Comparison of ENCODE assay signal across 40 cellular contexts in the genomic region with DNA sequence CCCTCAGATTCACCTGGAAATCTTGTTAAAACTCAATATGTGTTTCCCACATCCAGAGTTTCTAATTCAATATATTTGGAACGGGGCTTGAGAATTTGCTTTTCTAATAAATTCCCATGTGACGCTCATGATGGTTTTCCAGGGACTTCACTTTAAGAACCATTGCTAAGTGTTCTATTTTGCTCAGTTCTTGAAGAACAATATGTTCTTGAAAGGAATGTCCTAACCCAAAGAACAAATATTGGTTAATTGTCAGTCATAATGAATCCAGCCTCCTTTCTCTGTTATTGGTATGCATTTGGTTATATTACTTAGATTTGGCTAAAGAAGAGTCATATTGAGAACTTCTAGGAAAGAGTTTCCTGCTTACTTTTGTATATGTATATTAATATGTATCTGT. TPM values are rescaled to one million over a fixed set of nuclear protein-coding genes. Genes with fewer than 3 reads are reported as not detected.
"Had no signal": no experiment of that assay in that cellular context is flagged by ENCODE, and none has a peak within 500 bp of the region (broad histone marks: within the 10 kb centered on the region; RNA-seq: fewer than 3 reads in every experiment).

No MANE protein-coding gene starts in this region.

- H3K36me3 ChIP-seq: colonic mucosa, esophagus squamous epithelium, heart right ventricle, lower lobe of right lung, right lobe of liver, tibial artery, upper lobe of right lung had no signal

- H3K4me3 Mint-ChIP-seq: activated CD4-positive, alpha-beta memory T cell treated with anti-CD3 and anti-CD28 coated beads for 36 hours; activated naive CD4-positive, alpha-beta T cell treated with anti-CD3 and anti-CD28 coated beads, Interleukin-2, amount 10 ng/mL, durations not matched to agents 7 days and 5 days; activated T-cell treated with anti-CD3 and anti-CD28 coated beads, Interleukin-2, amount 50 U/mL, for 24 hours; central memory CD8-positive, alpha-beta T cell; natural killer cell treated with Interleukin-12 subunit alpha and Interleukin-12 subunit beta and Interleukin-15 and Interleukin-18, amount 100 ng/mL, for 72 hours; stimulated activated memory B cell treated with anti-CD40 and anti-IgM and Interleukin-4, amounts not matched to agents 10 μg/mL and 1 μg/mL and 100 μg/mL, for 72 hours; stimulated activated naive CD8-positive, alpha-beta T cell treated with anti-CD3 and anti-CD28 coated beads, Interleukin-15, amount 100 ng/mL, for 72 hours; T-helper 1 cell treated with Interleukin-12 subunit alpha and Interleukin-12 subunit beta and Interleukin-4 antibody, amounts not matched to agents 30 μg/mL and 1 μg/mL, for 36 hours had no signal

- H3K27me3 ChIP-seq: colonic mucosa, right lobe of liver had no signal

- H3K4me1 ChIP-seq: colonic mucosa, lower lobe of right lung, right lobe of liver, upper lobe of right lung had no signal

- FAIRE-seq: bronchial epithelial cell, endometrium, TTC549 had no signal

- H3K36me3 Mint-ChIP-seq: activated CD4-positive, alpha-beta memory T cell treated with anti-CD3 and anti-CD28 coated beads for 36 hours; activated naive CD4-positive, alpha-beta T cell treated with anti-CD3 and anti-CD28 coated beads, Interleukin-2, amount 10 ng/mL, durations not matched to agents 7 days and 5 days; natural killer cell treated with Interleukin-12 subunit alpha and Interleukin-12 subunit beta and Interleukin-15 and Interleukin-18, amount 100 ng/mL, for 72 hours; stimulated activated memory B cell treated with anti-CD40 and anti-IgM and Interleukin-4, amounts not matched to agents 10 μg/mL and 1 μg/mL and 100 μg/mL, for 72 hours had no signal

- H3K27ac ChIP-seq: colonic mucosa, epithelial cell of prostate, esophagus squamous epithelium, heart right ventricle, lower lobe of right lung, right lobe of liver, tibial artery, upper lobe of right lung, VCaP had no signal

- H3K9me3 Mint-ChIP-seq: activated CD4-positive, alpha-beta memory T cell treated with anti-CD3 and anti-CD28 coated beads for 36 hours; activated naive CD4-positive, alpha-beta T cell treated with anti-CD3 and anti-CD28 coated beads, Interleukin-2, amount 10 ng/mL, durations not matched to agents 7 days and 5 days; activated T-cell treated with anti-CD3 and anti-CD28 coated beads, Interleukin-2, amount 50 U/mL, for 24 hours; central memory CD8-positive, alpha-beta T cell; natural killer cell treated with Interleukin-12 subunit alpha and Interleukin-12 subunit beta and Interleukin-15 and Interleukin-18, amount 100 ng/mL, for 72 hours; stimulated activated memory B cell treated with anti-CD40 and anti-IgM and Interleukin-4, amounts not matched to agents 10 μg/mL and 1 μg/mL and 100 μg/mL, for 72 hours; T-helper 1 cell treated with Interleukin-12 subunit alpha and Interleukin-12 subunit beta and Interleukin-4 antibody, amounts not matched to agents 30 μg/mL and 1 μg/mL, for 36 hours had no signal

- ATAC-seq: left lobe of liver; lower lobe of right lung; natural killer cell treated with Interleukin-12 subunit alpha and Interleukin-12 subunit beta and Interleukin-15 and Interleukin-18, amount 100 ng/mL, for 72 hours; right lobe of liver; stimulated activated memory B cell treated with anti-CD40 and anti-IgM and Interleukin-4, amounts not matched to agents 10 μg/mL and 1 μg/mL and 100 μg/mL, for 72 hours; stimulated activated naive CD8-positive, alpha-beta T cell treated with anti-CD3 and anti-CD28 coated beads, Interleukin-15, amount 100 ng/mL, for 72 hours; upper lobe of right lung had no signal

- H3K4me2 ChIP-seq: smooth muscle cell had no signal

- H3K9me3 ChIP-seq: colonic mucosa, esophagus squamous epithelium, heart right ventricle, lower lobe of right lung, right lobe of liver, tibial artery, upper lobe of right lung had no signal

- H3K4me1 Mint-ChIP-seq: central memory CD8-positive, alpha-beta T cell had no signal

- H3K4me3 ChIP-seq: colonic mucosa, esophagus squamous epithelium, heart right ventricle, lower lobe of right lung, right lobe of liver, smooth muscle cell, tibial artery, upper lobe of right lung had no signal

- DNase-seq: activated CD4-positive, alpha-beta memory T cell treated with anti-CD3 and anti-CD28 coated beads for 36 hours; activated CD4-positive, alpha-beta T cell treated with anti-CD3 and anti-CD28 coated beads for 4 hours; activated CD8-positive, alpha-beta memory T cell treated with anti-CD3 and anti-CD28 coated beads, Interleukin-2, amount 50 U/mL, for 4 hours; activated gamma-delta T cell; activated naive CD4-positive, alpha-beta T cell treated with anti-CD3 and anti-CD28 coated beads, Interleukin-2, amount 10 ng/mL, durations not matched to agents 7 days and 5 days; activated T-cell treated with anti-CD3 and anti-CD28 coated beads, Interleukin-2, amount 50 U/mL, for 24 hours; anterior cingulate cortex; colonic mucosa; effector CD8-positive, alpha-beta T cell; esophagus squamous epithelium; heart right ventricle; kidney glomerular epithelial cell; lower lobe of right lung; mesenchymal stem cell; posterior cingulate gyrus; right lobe of liver; stimulated activated CD4-positive, alpha-beta T cell treated with anti-CD3 and anti-CD28 coated beads, Interleukin-1b, Interleukin-23, amount 100 ng/mL, for 48 hours; stimulated activated CD4-positive, alpha-beta T cell treated with anti-CD3 and anti-CD28 coated beads, Interleukin-4, amount 100 ng/mL, for 4 hours; stimulated activated CD8-positive, alpha-beta memory T cell treated with anti-CD3 and anti-CD28 coated beads, Interleukin-4, amount 100 ng/mL, for 48 hours; stimulated activated naive CD8-positive, alpha-beta T cell treated with anti-CD3 and anti-CD28 coated beads, Interleukin-15, amount 100 ng/mL, for 72 hours; substantia nigra; SW 1271; T-helper 9 cell; tibial artery; upper lobe of right lung had no signal

- H3K27ac Mint-ChIP-seq: activated CD4-positive, alpha-beta memory T cell treated with anti-CD3 and anti-CD28 coated beads for 36 hours; activated naive CD4-positive, alpha-beta T cell treated with anti-CD3 and anti-CD28 coated beads, Interleukin-2, amount 10 ng/mL, durations not matched to agents 7 days and 5 days; activated T-cell treated with anti-CD3 and anti-CD28 coated beads, Interleukin-2, amount 50 U/mL, for 24 hours; natural killer cell treated with Interleukin-12 subunit alpha and Interleukin-12 subunit beta and Interleukin-15 and Interleukin-18, amount 100 ng/mL, for 72 hours; stimulated activated memory B cell treated with anti-CD40 and anti-IgM and Interleukin-4, amounts not matched to agents 10 μg/mL and 1 μg/mL and 100 μg/mL, for 72 hours; stimulated activated naive CD8-positive, alpha-beta T cell treated with anti-CD3 and anti-CD28 coated beads, Interleukin-15, amount 100 ng/mL, for 72 hours; T-helper 1 cell treated with Interleukin-12 subunit alpha and Interleukin-12 subunit beta and Interleukin-4 antibody, amounts not matched to agents 30 μg/mL and 1 μg/mL, for 36 hours had no signal

RNA-seq across cellular contexts. Expression of gene PLSCR2, which starts 4.4 kb away (rescaled TPM):
- total RNA-seq: activated CD4-positive, alpha-beta memory T cell treated with anti-CD3 and anti-CD28 coated beads for 36 hours; activated CD8-positive, alpha-beta memory T cell treated with anti-CD3 and anti-CD28 coated beads for 36 hours; bronchial epithelial cell; dermis microvascular lymphatic vessel endothelial cell; esophagus squamous epithelium; heart right ventricle; left lobe of liver; mononuclear cell; natural killer cell treated with Interleukin-12 subunit alpha and Interleukin-12 subunit beta and Interleukin-15 and Interleukin-18, amount 100 ng/mL, for 72 hours; omental fat pad; right lobe of liver; upper lobe of right lung had no signal
- polyA plus RNA-seq: heart right ventricle, smooth muscle cell had no signal
